ENCODE assay signal across 33 cellular contexts in the genomic region with DNA sequence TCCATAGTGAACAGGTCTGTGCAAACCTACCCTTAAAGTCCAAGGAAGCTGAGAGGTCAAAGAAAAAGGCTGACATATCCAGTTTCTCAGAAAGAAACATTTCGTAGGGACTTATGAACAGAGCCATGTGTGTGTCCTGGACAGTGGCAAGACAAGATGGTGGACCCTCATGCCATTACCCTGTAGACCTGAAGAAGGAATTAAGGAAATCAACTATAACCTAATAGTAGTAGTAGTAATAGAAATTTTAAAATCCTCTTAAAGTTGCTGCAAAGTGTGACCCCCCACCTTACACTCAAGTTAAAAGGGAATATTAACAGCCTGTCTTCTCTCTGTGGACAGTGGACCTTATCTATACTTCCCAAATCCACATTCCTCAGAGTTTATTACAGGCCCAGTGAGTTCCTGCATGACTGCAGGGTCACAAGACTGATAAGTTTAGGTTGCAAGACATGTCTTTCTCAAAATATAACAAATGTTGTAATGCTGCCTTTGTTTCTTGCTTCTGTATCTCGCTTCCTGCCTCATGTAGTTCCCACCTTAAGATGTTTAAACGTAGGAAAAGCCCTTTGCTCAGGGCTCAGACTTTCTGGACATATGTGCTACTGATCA. TPM values are rescaled to one million over a fixed set of nuclear protein-coding genes. Genes with fewer than 3 reads are reported as not detected.
"Had no signal": no experiment of that assay in that cellular context is flagged by ENCODE, and none has a peak within 500 bp of the region (broad histone marks: within the 10 kb centered on the region; RNA-seq: fewer than 3 reads in every experiment).

No MANE protein-coding gene starts in this region.

- H3K4me1 ChIP-seq: neural progenitor cell, right lobe of liver, transverse colon had no signal

- H3K36me3 ChIP-seq: left ventricle myocardium inferior, neural progenitor cell, neutrophil, ovary, right atrium auricular region, right lobe of liver, transverse colon, upper lobe of left lung, vagina had no signal

- ATAC-seq: natural killer cell; right lobe of liver; stimulated activated memory B cell treated with anti-CD40 and anti-IgM and Interleukin-4, amounts not matched to agents 10 μg/mL and 1 μg/mL and 100 μg/mL, for 72 hours; stimulated activated naive CD8-positive, alpha-beta T cell treated with anti-CD3 and anti-CD28 coated beads, Interleukin-15, amount 100 ng/mL, for 72 hours had no signal

- H3K27ac Mint-ChIP-seq: mesothelial cell of epicardium; natural killer cell; nephron progenitor cell; neural progenitor cell; progenitor cell of endocrine pancreas; stimulated activated memory B cell treated with anti-CD40 and anti-IgM and Interleukin-4, amounts not matched to agents 10 μg/mL and 1 μg/mL and 100 μg/mL, for 72 hours; stimulated activated naive CD8-positive, alpha-beta T cell treated with anti-CD3 and anti-CD28 coated beads, Interleukin-15, amount 100 ng/mL, for 72 hours had no signal

- H2AFZ ChIP-seq: neural progenitor cell had no signal

- H3K36me3 Mint-ChIP-seq: mesothelial cell of epicardium had no signal

- H3K9me3 ChIP-seq: left ventricle myocardium inferior, neutrophil, ovary, right atrium auricular region, right lobe of liver, transverse colon, vagina had no signal

- H3K4me1 Mint-ChIP-seq: nephron progenitor cell, neural progenitor cell had no signal

- H3K4me2 ChIP-seq: neural progenitor cell, smooth muscle cell had no signal

- H3K4me3 ChIP-seq: left ventricle myocardium inferior, lung, neural progenitor cell, ovary, right atrium auricular region, right lobe of liver, smooth muscle cell, transverse colon, upper lobe of left lung, vagina had no signal

- H3K27me3 ChIP-seq: neural progenitor cell, neutrophil, ovary, right atrium auricular region, right lobe of liver, transverse colon, upper lobe of left lung, vagina had no signal

- H3K4me3 Mint-ChIP-seq: mesothelial cell of epicardium; nephron progenitor cell; neural progenitor cell; stimulated activated memory B cell treated with anti-CD40 and anti-IgM and Interleukin-4, amounts not matched to agents 10 μg/mL and 1 μg/mL and 100 μg/mL, for 72 hours; stimulated activated naive CD8-positive, alpha-beta T cell treated with anti-CD3 and anti-CD28 coated beads, Interleukin-15, amount 100 ng/mL, for 72 hours had no signal

- H3K9ac ChIP-seq: neural progenitor cell had no signal

- H3K27ac ChIP-seq: left ventricle myocardium inferior, neural progenitor cell, neutrophil, ovary, right lobe of liver, transverse colon, upper lobe of left lung, vagina had no signal

- H3K27me3 Mint-ChIP-seq: naive B cell; stimulated activated memory B cell treated with anti-CD40 and anti-IgM and Interleukin-4, amounts not matched to agents 10 μg/mL and 1 μg/mL and 100 μg/mL, for 72 hours had no signal

- DNase-seq: islet precursor cell; left ventricle myocardium inferior; mesendoderm; naive B cell; natural killer cell; nephron progenitor cell; occipital lobe; ovary; right lobe of liver; stimulated activated CD4-positive, alpha-beta T cell treated with anti-CD3 and anti-CD28 coated beads, Interleukin-1b, Interleukin-23, amount 100 ng/mL, for 48 hours; stimulated activated CD4-positive, alpha-beta T cell treated with anti-CD3 and anti-CD28 coated beads, Interleukin-2, amount 100 ng/mL, for 48 hours; stimulated activated CD4-positive, alpha-beta T cell treated with anti-CD3 and anti-CD28 coated beads, Interleukin-4, amount 100 ng/mL, for 4 hours; stimulated activated CD8-positive, alpha-beta memory T cell treated with anti-CD3 and anti-CD28 coated beads, Interleukin-4, amount 100 ng/mL, for 48 hours; stimulated activated naive CD4-positive, alpha-beta T cell treated with Interleukin-2 at 50 U/mL for 16 hours; stimulated activated naive CD8-positive, alpha-beta T cell treated with anti-CD3 and anti-CD28 coated beads, Interleukin-15, amount 100 ng/mL, for 72 hours; substantia nigra; transverse colon; upper lobe of left lung had no signal

RNA-seq across cellular contexts. Expression of gene IL22RA2, which starts 10.6 kb away (rescaled TPM):
- total RNA-seq: kidney epithelial cell, left ventricle myocardium inferior, mesothelial cell of epicardium, natural killer cell, occipital lobe, ovary, progenitor cell of endocrine pancreas, pulmonary artery endothelial cell, renal cortical epithelial cell, right atrium auricular region, right lobe of liver, skeletal muscle tissue, smooth muscle cell, temporal lobe, upper lobe of left lung, urinary bladder, vagina had no signal
- polyA plus RNA-seq: ovary, smooth muscle cell, urinary bladder had no signal
